Comparison of ENCODE assay signal across 23 cellular contexts in genomic region chr10:132004052-132004451, GRCh38.
"Had no signal": no experiment of that assay in that cellular context is flagged by ENCODE, and none has a peak within 500 bp of the region (broad histone marks: within the 10 kb centered on the region; RNA-seq: fewer than 3 reads in every experiment).

No MANE protein-coding gene starts in this region.

- H3K9me3 Mint-ChIP-seq: IgD-negative memory B cell had no signal

- H3K27ac ChIP-seq: RWPE1 had no signal

- H3K36me3 Mint-ChIP-seq: IgD-negative memory B cell had no signal

- ATAC-seq: Panc1, PC-3 had no signal

- H3K4me2 ChIP-seq: SK-N-SH had no signal

- DNase-seq: KBM-7, MV-4-11, NCI-H1048, NCI-H1105 treated with DMSO at 0.1 percent for 48 hours, NCI-H1417 treated with DMSO at 0.1 percent for 48 hours, NCI-H146, NCI-H1694 treated with DMSO at 0.1 percent for 48 hours, NCI-H1930, NCI-H2081 treated with DMSO at 0.1 percent for 48 hours, NCI-H2171, NCI-H226, NCI-H446, NCI-H510A, NCI-H524 treated with DMSO at 0.1 percent for 48 hours, NCI-H69, NCI-H774, PC-3, SHP77, SK-N-SH, SW 1271 had no signal

- H3K27ac Mint-ChIP-seq: IgD-negative memory B cell had no signal

- H3K9me3 ChIP-seq: SK-N-SH had no signal

- H3K9ac ChIP-seq: SK-N-SH had no signal
